ENCODE assay signal across 13 cellular contexts in the genomic region with DNA sequence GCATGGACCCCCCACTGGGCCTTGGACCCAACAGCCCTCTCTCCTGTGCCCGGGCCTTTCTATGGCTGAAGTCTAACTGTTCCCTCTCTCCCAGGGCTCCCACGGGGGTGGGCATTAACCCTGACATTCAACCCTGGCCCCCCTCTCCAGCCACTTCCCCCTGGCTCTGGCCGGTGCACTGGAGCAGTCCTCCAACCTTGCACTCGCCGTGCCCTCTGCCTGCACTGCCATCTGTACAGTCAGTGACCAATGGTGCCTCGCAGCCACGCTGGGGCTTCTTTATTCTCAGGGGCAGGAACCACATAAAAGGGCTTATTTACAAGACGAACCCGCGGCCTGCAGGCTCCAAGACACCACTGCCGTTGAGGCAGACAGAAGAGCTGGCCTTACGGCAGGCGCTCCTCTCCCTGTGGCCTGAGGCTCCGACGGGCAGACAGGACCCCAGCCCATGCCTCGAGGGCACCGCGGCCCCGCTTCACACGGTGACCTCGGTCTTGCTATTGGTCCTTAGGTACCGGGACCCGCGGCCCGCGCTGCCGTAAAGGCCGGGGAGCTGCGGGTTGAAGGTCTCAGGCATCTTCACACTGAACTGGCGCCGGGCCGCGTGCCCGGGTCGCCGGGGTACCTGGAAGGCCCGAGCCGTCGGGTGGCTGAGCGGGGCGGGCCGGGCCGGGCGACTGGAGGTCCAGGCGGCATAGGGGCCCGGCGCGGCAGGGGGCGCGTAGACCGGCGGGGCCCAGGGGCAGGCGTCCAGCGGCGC. TPM values are rescaled to one million over a fixed set of nuclear protein-coding genes. Genes with fewer than 3 reads are reported as not detected.
DNase-seq lines count a peak whose midpoint lies in the region; ATAC-seq and TF ChIP-seq lines count a peak whose summit lies in the region.
"Had no signal": no experiment of that assay in that cellular context is flagged by ENCODE, and none has a peak within 500 bp of the region (broad histone marks: within the 10 kb centered on the region; RNA-seq: fewer than 3 reads in every experiment).

No MANE protein-coding gene starts in this region.

- H2BK120ac ChIP-seq in mesendoderm (ENCODE audit: low read depth, low read length): no peak overlapping the region

- H3K9me3 ChIP-seq in tibial artery: no peaks in the 10 kb centered on the region
- H3K9me3 ChIP-seq: SJSA1 had no signal

- H3K27me3 ChIP-seq in mesendoderm (ENCODE audit: insufficient read depth, low read length, poor library complexity): peaks cover 39% of the 10 kb centered on the region
- H3K27me3 ChIP-seq in tibial artery: peaks cover 8 to 57% of the 10 kb centered on the region in 2 donors

- no peak overlapping the region for H4K5ac ChIP-seq in mesendoderm (ENCODE audit: low read length)

- no peaks in the 10 kb centered on the region for H3K9me3 Mint-ChIP-seq in activated naive CD4-positive, alpha-beta T cell treated with anti-CD3 and anti-CD28 coated beads, Interleukin-2, amount 50 U/mL, for 72 hours
- no peaks in the 10 kb centered on the region for H3K9me3 Mint-ChIP-seq in activated naive CD4-positive, alpha-beta T cell treated with anti-CD3 and anti-CD28 coated beads for 36 hours
- no peaks in the 10 kb centered on the region for H3K9me3 Mint-ChIP-seq in central memory CD8-positive, alpha-beta T cell

- H3K23ac ChIP-seq in mesendoderm (ENCODE audit: low read length): no peak overlapping the region

- intact Hi-C loops in activated naive CD4-positive, alpha-beta T cell treated with anti-CD3 and anti-CD28 coated beads for 36 hours (cut with micrococcal nuclease): no loop called here
- intact Hi-C loops in tibial artery (cut with DNase I; ENCODE audit: low total_unique reads): no loop called here

- no peak overlapping the region for H2BK15ac ChIP-seq in mesendoderm (replicated peaks; ENCODE audit: low read depth)

- no peak overlapping the region for H3K4me3 Mint-ChIP-seq in activated naive CD4-positive, alpha-beta T cell treated with anti-CD3 and anti-CD28 coated beads for 36 hours
- peak overlapping the region; percentile 45 for H3K4me3 Mint-ChIP-seq in central memory CD8-positive, alpha-beta T cell

- DNase-seq in activated naive CD4-positive, alpha-beta T cell treated with anti-CD3 and anti-CD28 coated beads, Interleukin-2, amount 50 U/mL, for 72 hours (ENCODE audit: low spot score in 2 of 2): no peak
- no peak for DNase-seq in activated naive CD4-positive, alpha-beta T cell treated with anti-CD3 and anti-CD28 coated beads for 36 hours
- no peak for DNase-seq in central memory CD8-positive, alpha-beta T cell (ENCODE audit: low spot score in 2 of 2)
- DNase-seq in mesendoderm: no peak
- no peak for DNase-seq in tibial artery
- no peak for DNase-seq in GM13976 (ENCODE audit: low spot score)
- DNase-seq in stimulated activated CD4-positive, alpha-beta T cell treated with anti-CD3 and anti-CD28 coated beads, Interleukin-4, amount 100 ng/mL, for 24 hours: no peak
- DNase-seq: cortex of kidney; NCI-H2081; stimulated activated CD8-positive, alpha-beta memory T cell treated with anti-CD3 and anti-CD28 coated beads, Interleukin-4, amount 100 ng/mL, for 48 hours had no signal

- H3K27ac Mint-ChIP-seq in activated naive CD4-positive, alpha-beta T cell treated with anti-CD3 and anti-CD28 coated beads, Interleukin-2, amount 50 U/mL, for 72 hours: peak overlapping the region; percentile 46 to 55
- no peak overlapping the region for H3K27ac Mint-ChIP-seq in activated naive CD4-positive, alpha-beta T cell treated with anti-CD3 and anti-CD28 coated beads for 36 hours
- no peak overlapping the region for H3K27ac Mint-ChIP-seq in central memory CD8-positive, alpha-beta T cell (ENCODE audit: low read depth)

- no peak overlapping the region for H4K8ac ChIP-seq in mesendoderm (ENCODE audit: low read depth, low read length)

- no peak for ATAC-seq in activated naive CD4-positive, alpha-beta T cell treated with anti-CD3 and anti-CD28 coated beads, Interleukin-2, amount 50 U/mL, for 72 hours
- ATAC-seq in central memory CD8-positive, alpha-beta T cell (replicated peaks; ENCODE audit: extremely low read depth, poor library complexity, severe bottlenecking): no peak
- no peak for ATAC-seq in GM19463 (IDR thresholded peaks at IDR 0.05; ENCODE audit: unreplicated experiment)

- in situ Hi-C loops in GM13976 (cut with MboI; ENCODE audit: low sequenced_read_pairs, unreplicated experiment): no loop called here

- WGBS in mesendoderm (ENCODE audit: extremely low coverage, insufficient coverage, low lambda C conversion rate): no CpG with 5 or more reads among the region's 55 CpGs

- no peak overlapping the region for H3K4ac ChIP-seq in mesendoderm (ENCODE audit: low read depth, low read length)

- CTCF ChIA-PET in activated naive CD4-positive, alpha-beta T cell treated with anti-CD3 and anti-CD28 coated beads for 36 hours (lab: Charles Lee): no interaction called here

- no peak overlapping the region for H3K4me3 ChIP-seq in mesendoderm (ENCODE audit: low read length)
- peak overlapping the region; percentile 21 to 43 for H3K4me3 ChIP-seq in tibial artery
- H3K4me3 ChIP-seq: SJSA1 had no signal

- no peak overlapping the region for H3K4me2 ChIP-seq in mesendoderm (ENCODE audit: low read length)

- H3K36me3 Mint-ChIP-seq in activated naive CD4-positive, alpha-beta T cell treated with anti-CD3 and anti-CD28 coated beads, Interleukin-2, amount 50 U/mL, for 72 hours: no peaks in the 10 kb centered on the region
- H3K36me3 Mint-ChIP-seq in activated naive CD4-positive, alpha-beta T cell treated with anti-CD3 and anti-CD28 coated beads for 36 hours (ENCODE audit: low read depth): peaks cover 6% of the 10 kb centered on the region
- peaks cover 5% of the 10 kb centered on the region for H3K36me3 Mint-ChIP-seq in central memory CD8-positive, alpha-beta T cell (ENCODE audit: insufficient read depth)

- H3K27ac ChIP-seq in mesendoderm (ENCODE audit: low read depth, low read length) (no peak overlapping the region), tibial artery (no peak overlapping the region)
- H3K27ac ChIP-seq: SJSA1 had no signal

- H3K4me1 ChIP-seq in mesendoderm (ENCODE audit: control insufficient read depth, low read depth, low read length) (no peaks in the 10 kb centered on the region), tibial artery (peaks cover 0 to 31% (median 23%) of the 10 kb centered on the region in 4 donors)

- H3K4me1 Mint-ChIP-seq in activated naive CD4-positive, alpha-beta T cell treated with anti-CD3 and anti-CD28 coated beads for 36 hours (ENCODE audit: low read depth): peaks cover 21% of the 10 kb centered on the region
- H3K4me1 Mint-ChIP-seq in central memory CD8-positive, alpha-beta T cell: peaks cover 25% of the 10 kb centered on the region

- TF ChIP-seq CTCF in tibial artery (IDR thresholded peaks at IDR 0.05): no peak
- TF ChIP-seq CTCF in GM13976 (IDR thresholded peaks at IDR 0.05; ENCODE audit: borderline replicate concordance, control extremely low read depth, extremely low read depth, insufficient read depth, missing control alignments): no peak

- H3K36me3 ChIP-seq in mesendoderm (ENCODE audit: control insufficient read depth, insufficient read depth, low read length) (peaks cover 2% of the 10 kb centered on the region), tibial artery (peaks cover 11 to 33% (median 15%) of the 10 kb centered on the region in 3 donors)

- H3K79me1 ChIP-seq in mesendoderm (ENCODE audit: low read length): no peaks in the 10 kb centered on the region

- no peak overlapping the region for H2AK5ac ChIP-seq in mesendoderm (ENCODE audit: low read length)

- H2BK5ac ChIP-seq in mesendoderm (ENCODE audit: low read length): no peak overlapping the region

- no peak overlapping the region for H3K18ac ChIP-seq in mesendoderm (ENCODE audit: low read length)

- H3K79me2 ChIP-seq in mesendoderm (ENCODE audit: control insufficient read depth, insufficient read depth, low read length): no peaks in the 10 kb centered on the region

- no peak overlapping the region for H3K9ac ChIP-seq in mesendoderm (ENCODE audit: low read length)

- H3K27me3 Mint-ChIP-seq in activated naive CD4-positive, alpha-beta T cell treated with anti-CD3 and anti-CD28 coated beads for 36 hours (ENCODE audit: low read depth): peaks cover 29% of the 10 kb centered on the region
- H3K27me3 Mint-ChIP-seq in central memory CD8-positive, alpha-beta T cell: peaks cover 37% of the 10 kb centered on the region

- H3K56ac ChIP-seq in mesendoderm (ENCODE audit: low read length): peak overlapping the region; percentile 7

RNA-seq across cellular contexts. Expression of a gene that starts 5.4 kb away (rescaled TPM):
- 1 to 10 TPM; 1.1 to 4.2 TPM for total RNA-seq in activated naive CD4-positive, alpha-beta T cell treated with anti-CD3 and anti-CD28 coated beads, Interleukin-2, amount 50 U/mL, for 72 hours
- total RNA-seq in activated naive CD4-positive, alpha-beta T cell treated with anti-CD3 and anti-CD28 coated beads for 36 hours: 1 to 10 TPM; 1.7 to 1.8 TPM
- polyA plus RNA-seq in mesendoderm (2013, experiment 1 of 2): 0.10 TPM
- polyA plus RNA-seq in mesendoderm (2013, experiment 2 of 2): 0.15 TPM
- total RNA-seq: renal cortical epithelial cell, SJSA1 had no signal

RNA-seq across cellular contexts. Expression of a gene that starts 17.1 kb away (rescaled TPM):
- 1 to 10 TPM; 4.4 to 8.4 TPM for total RNA-seq in activated naive CD4-positive, alpha-beta T cell treated with anti-CD3 and anti-CD28 coated beads, Interleukin-2, amount 50 U/mL, for 72 hours
- 1 to 10 TPM; 3.2 to 3.8 TPM for total RNA-seq in activated naive CD4-positive, alpha-beta T cell treated with anti-CD3 and anti-CD28 coated beads for 36 hours
- 0.77 TPM for polyA plus RNA-seq in mesendoderm (2013, experiment 1 of 2)
- polyA plus RNA-seq in mesendoderm (2013, experiment 2 of 2): 0.67 TPM

RNA-seq across cellular contexts. Expression of a gene that starts 37.5 kb away (rescaled TPM):
- total RNA-seq in activated naive CD4-positive, alpha-beta T cell treated with anti-CD3 and anti-CD28 coated beads, Interleukin-2, amount 50 U/mL, for 72 hours: 100 to 1,000 TPM in 1 of 2 donors, 10 to 100 TPM in 1; 72.8 to 108 TPM
- total RNA-seq in activated naive CD4-positive, alpha-beta T cell treated with anti-CD3 and anti-CD28 coated beads for 36 hours: 100 to 1,000 TPM in 1 of 2 experiments, 10 to 100 TPM in 1; 95.4 to 110 TPM
- 46.1 TPM for polyA plus RNA-seq in mesendoderm (2013, experiment 1 of 2)
- 46.4 TPM for polyA plus RNA-seq in mesendoderm (2013, experiment 2 of 2)

RNA-seq across cellular contexts. Expression of a gene that starts 59.8 kb away (rescaled TPM):
- total RNA-seq in activated naive CD4-positive, alpha-beta T cell treated with anti-CD3 and anti-CD28 coated beads, Interleukin-2, amount 50 U/mL, for 72 hours: 1 to 10 TPM; 1.2 to 4.2 TPM
- total RNA-seq in activated naive CD4-positive, alpha-beta T cell treated with anti-CD3 and anti-CD28 coated beads for 36 hours: 1 to 10 TPM; 1.0 to 1.5 TPM
- polyA plus RNA-seq in mesendoderm (2013, experiment 1 of 2): 5.5 TPM
- polyA plus RNA-seq in mesendoderm (2013, experiment 2 of 2): 6.0 TPM
- total RNA-seq: SJSA1 had no signal

Comparison
In these comparisons a context has a peak if more than half of its experiments do, and no peak if none do; other contexts are left out.
1. H3K27ac Mint-ChIP-seq: peak in activated naive CD4-positive, alpha-beta T cell treated with anti-CD3 and anti-CD28 coated beads, Interleukin-2, amount 50 U/mL, for 72 hours (2 of 2); none in activated naive CD4-positive, alpha-beta T cell treated with anti-CD3 and anti-CD28 coated beads for 36 hours (single experiment) and central memory CD8-positive, alpha-beta T cell (single experiment).